In the genomic region with DNA sequence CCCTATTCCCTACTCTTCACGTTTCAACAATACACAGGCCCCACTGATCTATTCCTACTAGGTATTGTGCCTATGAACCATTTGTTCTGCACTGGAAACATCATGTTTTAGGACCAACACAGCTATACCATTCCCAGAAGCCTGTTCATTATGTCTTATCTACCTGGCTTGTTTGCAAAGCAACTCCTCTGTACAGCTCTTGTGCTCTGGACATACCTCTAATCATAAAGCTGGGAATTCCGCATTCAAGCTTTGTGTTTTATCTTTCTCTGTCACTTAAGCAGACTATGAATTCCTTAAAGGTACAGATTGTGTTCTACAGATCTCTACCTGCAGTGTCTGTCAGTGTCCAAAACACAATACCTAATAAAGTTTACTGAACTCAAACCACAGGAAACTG, we compare ENCODE assay signal across 25 cellular contexts.
A peak's percentile ranks its signal among the peaks of the same experiment; 100 is the strongest.
DNase-seq lines count a peak whose midpoint lies in the region; ATAC-seq and TF ChIP-seq lines count a peak whose summit lies in the region.
"Had no signal": no experiment of that assay in that cellular context is flagged by ENCODE, and none has a peak within 500 bp of the region (broad histone marks: within the 10 kb centered on the region; RNA-seq: fewer than 3 reads in every experiment).

No MANE protein-coding gene starts in this region.

- H3K9ac ChIP-seq in mesendoderm (ENCODE audit: low read length): no peak overlapping the region
- H3K9ac ChIP-seq: BLaER1 had no signal

- POLR2A ChIA-PET in activated CD8-positive, alpha-beta T cell treated with anti-CD3 and anti-CD28 coated beads, Interleukin-2, amount 10 ng/mL, durations not matched to agents 7 days and 5 days (lab: Charles Lee): no interaction called here

- H3K4me1 ChIP-seq in mesendoderm (ENCODE audit: control insufficient read depth, low read depth, low read length): no peaks in the 10 kb centered on the region

- H2AK5ac ChIP-seq in mesendoderm (ENCODE audit: low read length): no peak overlapping the region

- peak overlapping the region; percentile 56 for H4K8ac ChIP-seq in mesendoderm (ENCODE audit: low read depth, low read length)

- no peak overlapping the region for H3K23ac ChIP-seq in mesendoderm (ENCODE audit: low read length)

- no peaks in the 10 kb centered on the region for H3K27me3 Mint-ChIP-seq in activated naive CD4-positive, alpha-beta T cell treated with anti-CD3 and anti-CD28 coated beads, Interleukin-2, amount 50 U/mL, for 24 hours
- H3K27me3 Mint-ChIP-seq in activated T-helper 17 cell treated with anti-CD3 and anti-CD28 coated beads, Interleukin-2, amount 50 U/mL, for 72 hours: no peaks in the 10 kb centered on the region
- H3K27me3 Mint-ChIP-seq in type B pancreatic cell: no peaks in the 10 kb centered on the region
- H3K27me3 Mint-ChIP-seq in activated CD8-positive, alpha-beta T cell treated with anti-CD3 and anti-CD28 coated beads, Interleukin-2, amount 10 ng/mL, durations not matched to agents 7 days and 5 days (ENCODE audit: low read depth): no peaks in the 10 kb centered on the region
- H3K27me3 Mint-ChIP-seq: CD4-positive, alpha-beta memory T cell; IgD-negative memory B cell had no signal

- H3K79me2 ChIP-seq in mesendoderm (ENCODE audit: control insufficient read depth, insufficient read depth, low read length): no peaks in the 10 kb centered on the region

- WGBS in mesendoderm (ENCODE audit: extremely low coverage, insufficient coverage, low lambda C conversion rate): 100% methylated on average over 1 of the region's 2 CpGs

- H3K4me2 ChIP-seq in mesendoderm (ENCODE audit: low read length): no peak overlapping the region
- H3K4me2 ChIP-seq: BLaER1 had no signal

- no peak overlapping the region for H3K56ac ChIP-seq in mesendoderm (ENCODE audit: low read length)

- DNase-seq in activated naive CD4-positive, alpha-beta T cell treated with anti-CD3 and anti-CD28 coated beads, Interleukin-2, amount 50 U/mL, for 16 hours: no peak
- no peak for DNase-seq in mesendoderm
- DNase-seq in type B pancreatic cell (ENCODE audit: extremely low spot score, unreplicated experiment): no peak
- no peak for DNase-seq in NCI-H1694 treated with DMSO at 0.1 percent for 48 hours (lab: John Stamatoyannopoulos, UW)
- DNase-seq in activated CD8-positive, alpha-beta T cell treated with anti-CD3 and anti-CD28 coated beads, Interleukin-2, amount 10 ng/mL, durations not matched to agents 7 days and 5 days: no peak
- DNase-seq: CD4-positive, alpha-beta memory T cell; COR-L47; DMS 273 treated with DMSO at 0.1 percent for 48 hours; DMS79; EL; GDM1; NCI-H1092; NCI-H1417 treated with DMSO at 0.1 percent for 48 hours; NCI-H187; NCI-H524; NCI-H774; PC-3; SHP77 had no signal

- peaks cover 1% of the 10 kb centered on the region for H3K79me1 ChIP-seq in mesendoderm (ENCODE audit: low read length)

- H2BK120ac ChIP-seq in mesendoderm (ENCODE audit: low read depth, low read length): no peak overlapping the region

- H4K5ac ChIP-seq in mesendoderm (ENCODE audit: low read length): no peak overlapping the region

- no peak for TF ChIP-seq CTCF in type B pancreatic cell (conservative IDR thresholded peaks at IDR 0.05)

- no peaks in the 10 kb centered on the region for H3K9me3 Mint-ChIP-seq in activated naive CD4-positive, alpha-beta T cell treated with anti-CD3 and anti-CD28 coated beads, Interleukin-2, amount 50 U/mL, for 24 hours
- H3K9me3 Mint-ChIP-seq in activated T-helper 17 cell treated with anti-CD3 and anti-CD28 coated beads, Interleukin-2, amount 50 U/mL, for 72 hours: no peaks in the 10 kb centered on the region
- no peaks in the 10 kb centered on the region for H3K9me3 Mint-ChIP-seq in type B pancreatic cell
- no peaks in the 10 kb centered on the region for H3K9me3 Mint-ChIP-seq in activated CD8-positive, alpha-beta T cell treated with anti-CD3 and anti-CD28 coated beads, Interleukin-2, amount 10 ng/mL, durations not matched to agents 7 days and 5 days (ENCODE audit: insufficient read depth)
- H3K9me3 Mint-ChIP-seq: CD4-positive, alpha-beta memory T cell; IgD-negative memory B cell had no signal

- no peak overlapping the region for H3K4me3 Mint-ChIP-seq in activated naive CD4-positive, alpha-beta T cell treated with anti-CD3 and anti-CD28 coated beads, Interleukin-2, amount 50 U/mL, for 24 hours
- H3K4me3 Mint-ChIP-seq in activated T-helper 17 cell treated with anti-CD3 and anti-CD28 coated beads, Interleukin-2, amount 50 U/mL, for 72 hours: no peak overlapping the region
- H3K4me3 Mint-ChIP-seq in type B pancreatic cell: no peak overlapping the region
- no peak overlapping the region for H3K4me3 Mint-ChIP-seq in activated CD8-positive, alpha-beta T cell treated with anti-CD3 and anti-CD28 coated beads, Interleukin-2, amount 10 ng/mL, durations not matched to agents 7 days and 5 days
- H3K4me3 Mint-ChIP-seq: CD4-positive, alpha-beta memory T cell; IgD-negative memory B cell had no signal

- peaks cover 7% of the 10 kb centered on the region for H3K36me3 ChIP-seq in mesendoderm (ENCODE audit: control insufficient read depth, insufficient read depth, low read length)

- CTCF ChIA-PET in activated CD8-positive, alpha-beta T cell treated with anti-CD3 and anti-CD28 coated beads, Interleukin-2, amount 10 ng/mL, durations not matched to agents 7 days and 5 days (lab: Charles Lee): no interaction called here

- no peak overlapping the region for H3K18ac ChIP-seq in mesendoderm (ENCODE audit: low read length)

- peak overlapping the region; percentile 36 for H3K27ac Mint-ChIP-seq in activated naive CD4-positive, alpha-beta T cell treated with anti-CD3 and anti-CD28 coated beads, Interleukin-2, amount 50 U/mL, for 24 hours
- peak overlapping the region; percentile 37 for H3K27ac Mint-ChIP-seq in activated T-helper 17 cell treated with anti-CD3 and anti-CD28 coated beads, Interleukin-2, amount 50 U/mL, for 72 hours
- peak overlapping the region; percentile 16 for H3K27ac Mint-ChIP-seq in type B pancreatic cell
- H3K27ac Mint-ChIP-seq in activated CD8-positive, alpha-beta T cell treated with anti-CD3 and anti-CD28 coated beads, Interleukin-2, amount 10 ng/mL, durations not matched to agents 7 days and 5 days: no peak overlapping the region

- no peak for ATAC-seq in activated T-helper 17 cell treated with anti-CD3 and anti-CD28 coated beads, Interleukin-2, amount 50 U/mL, for 72 hours (replicated peaks)
- ATAC-seq in activated CD8-positive, alpha-beta T cell treated with anti-CD3 and anti-CD28 coated beads, Interleukin-2, amount 10 ng/mL, durations not matched to agents 7 days and 5 days: no peak
- no peak for ATAC-seq in GM21381 (IDR thresholded peaks at IDR 0.05; ENCODE audit: unreplicated experiment)
- ATAC-seq: GM12878, PC-3 had no signal

- peaks cover 4% of the 10 kb centered on the region for H3K4me1 Mint-ChIP-seq in activated naive CD4-positive, alpha-beta T cell treated with anti-CD3 and anti-CD28 coated beads, Interleukin-2, amount 50 U/mL, for 24 hours
- peaks cover 5% of the 10 kb centered on the region for H3K4me1 Mint-ChIP-seq in activated T-helper 17 cell treated with anti-CD3 and anti-CD28 coated beads, Interleukin-2, amount 50 U/mL, for 72 hours
- no peaks in the 10 kb centered on the region for H3K4me1 Mint-ChIP-seq in type B pancreatic cell (ENCODE audit: unreplicated experiment)
- peaks cover 2% of the 10 kb centered on the region for H3K4me1 Mint-ChIP-seq in activated CD8-positive, alpha-beta T cell treated with anti-CD3 and anti-CD28 coated beads, Interleukin-2, amount 10 ng/mL, durations not matched to agents 7 days and 5 days (ENCODE audit: low read depth)

- H3K27ac ChIP-seq in mesendoderm (ENCODE audit: low read depth, low read length): no peak overlapping the region
- H3K27ac ChIP-seq: BLaER1, HL-60 had no signal

- no peaks in the 10 kb centered on the region for H3K27me3 ChIP-seq in mesendoderm (ENCODE audit: insufficient read depth, low read length, poor library complexity)
- H3K27me3 ChIP-seq: BLaER1 had no signal

- no peak overlapping the region for H2BK5ac ChIP-seq in mesendoderm (ENCODE audit: low read length)

- H3K4me3 ChIP-seq in mesendoderm (ENCODE audit: low read length): no peak overlapping the region
- H3K4me3 ChIP-seq: BLaER1, GM12878 had no signal

- no peak overlapping the region for H2BK15ac ChIP-seq in mesendoderm (replicated peaks; ENCODE audit: low read depth)

- H3K4ac ChIP-seq in mesendoderm (ENCODE audit: low read depth, low read length): no peak overlapping the region

- H3K36me3 Mint-ChIP-seq in activated naive CD4-positive, alpha-beta T cell treated with anti-CD3 and anti-CD28 coated beads, Interleukin-2, amount 50 U/mL, for 24 hours: peaks cover 4% of the 10 kb centered on the region
- peaks cover 83% of the 10 kb centered on the region for H3K36me3 Mint-ChIP-seq in activated T-helper 17 cell treated with anti-CD3 and anti-CD28 coated beads, Interleukin-2, amount 50 U/mL, for 72 hours (ENCODE audit: low read depth)
- peaks cover 13% of the 10 kb centered on the region for H3K36me3 Mint-ChIP-seq in type B pancreatic cell
- H3K36me3 Mint-ChIP-seq in activated CD8-positive, alpha-beta T cell treated with anti-CD3 and anti-CD28 coated beads, Interleukin-2, amount 10 ng/mL, durations not matched to agents 7 days and 5 days (ENCODE audit: low read depth): peaks cover 14% of the 10 kb centered on the region
